In the genomic region with DNA sequence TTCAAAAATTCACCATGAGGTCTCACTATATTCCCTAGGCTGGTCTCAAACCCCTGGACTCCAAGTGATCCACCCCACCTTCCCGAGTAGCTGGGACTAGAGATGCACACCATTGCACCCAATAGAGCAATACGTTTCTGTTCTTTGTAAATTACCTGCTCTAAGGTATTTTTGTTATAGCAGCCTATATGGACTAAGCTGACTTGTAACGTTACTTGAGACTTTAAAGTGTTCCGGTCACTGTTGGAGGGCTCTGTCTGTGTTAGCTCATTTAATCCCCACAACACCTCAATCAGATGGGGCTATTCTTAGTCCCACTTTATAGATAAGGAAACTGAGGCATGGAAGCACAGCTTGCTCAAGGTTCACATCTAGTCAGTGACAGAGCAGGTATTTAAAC, we compare ENCODE assay signal across 27 cellular contexts. TPM values are rescaled to one million over a fixed set of nuclear protein-coding genes. Genes with fewer than 3 reads are reported as not detected.
DNase-seq lines count a peak whose midpoint lies in the region; ATAC-seq, FAIRE-seq and TF ChIP-seq lines count a peak whose summit lies in the region.
"Had no signal": no experiment of that assay in that cellular context is flagged by ENCODE, and none has a peak within 500 bp of the region (broad histone marks: within the 10 kb centered on the region; RNA-seq: fewer than 3 reads in every experiment).

No MANE protein-coding gene starts in this region.

- H3K36me3 Mint-ChIP-seq in activated naive CD4-positive, alpha-beta T cell treated with anti-CD3 and anti-CD28 coated beads, Interleukin-2, amount 50 U/mL, for 24 hours: peaks cover 33% of the 10 kb centered on the region
- peaks cover 76 to 80% of the 10 kb centered on the region in 2 donors for H3K36me3 Mint-ChIP-seq in stimulated activated naive B cell treated with anti-CD40 and anti-IgM and Interleukin-4, amounts not matched to agents 10 μg/mL and 1 μg/mL and 100 μg/mL, for 72 hours

- no peaks in the 10 kb centered on the region for H3K9me3 Mint-ChIP-seq in activated naive CD4-positive, alpha-beta T cell treated with anti-CD3 and anti-CD28 coated beads, Interleukin-2, amount 50 U/mL, for 24 hours
- no peaks in the 10 kb centered on the region for H3K9me3 Mint-ChIP-seq in stimulated activated naive B cell treated with anti-CD40 and anti-IgM and Interleukin-4, amounts not matched to agents 10 μg/mL and 1 μg/mL and 100 μg/mL, for 72 hours

- no CpG with 5 or more reads among the region's 4 CpGs for WGBS in IMR-90 (ENCODE audit: extremely low coverage in 2 of 2, insufficient read length in 1 of 2), 2 experiments

- POLR2A ChIA-PET in IMR-90 (lab: Charles Lee; ENCODE audit: unreplicated experiment): no interaction called here
- POLR2A ChIA-PET in endothelial cell of umbilical vein (lab: Charles Lee): no interaction called here

- H3K27ac Mint-ChIP-seq in activated naive CD4-positive, alpha-beta T cell treated with anti-CD3 and anti-CD28 coated beads, Interleukin-2, amount 50 U/mL, for 24 hours: peak overlapping the region; percentile 55
- peak overlapping the region; percentile 20 for H3K27ac Mint-ChIP-seq in stimulated activated naive B cell treated with anti-CD40 and anti-IgM and Interleukin-4, amounts not matched to agents 10 μg/mL and 1 μg/mL and 100 μg/mL, for 72 hours

- intact Hi-C loops in IMR-90 (cut with micrococcal nuclease) (no loop called here), endothelial cell of umbilical vein (cut with micrococcal nuclease) (no loop called here)

- H3K4me1 ChIP-seq in IMR-90 (ENCODE audit: control insufficient read depth, insufficient read depth, low read length): peaks cover 17% of the 10 kb centered on the region
- H3K4me1 ChIP-seq in endothelial cell of umbilical vein (ENCODE audit: control insufficient read depth, extremely low read depth, insufficient read depth, low read length): peaks cover 15% of the 10 kb centered on the region
- H3K4me1 ChIP-seq: A549, SJCRH30 had no signal

- TF ChIP-seq POLR2A in IMR-90 (IDR thresholded peaks at IDR 0.05; ENCODE audit: low read depth, low read length) (no peak), endothelial cell of umbilical vein (IDR thresholded peaks at IDR 0.05; ENCODE audit: low read depth, low read length) (no peak)

- H3K9me1 ChIP-seq in IMR-90 (ENCODE audit: insufficient read depth, low read length) (peaks cover 41% of the 10 kb centered on the region), endothelial cell of umbilical vein (replicated peaks; ENCODE audit: control insufficient read depth, extremely low read depth, insufficient read depth, low read length) (no peaks in the 10 kb centered on the region)

- H2BK15ac ChIP-seq in IMR-90 (ENCODE audit: low read depth, low read length): no peak overlapping the region

- in situ Hi-C loops in IMR-90 (cut with MboI; ENCODE audit: low sequenced_read_pairs): no loop called here

- H3K36me3 ChIP-seq in IMR-90 (ENCODE audit: control insufficient read depth, insufficient read depth, low read length) (peaks cover 67% of the 10 kb centered on the region), endothelial cell of umbilical vein (ENCODE audit: control insufficient read depth in 2 of 2, extremely low read depth in 1 of 2, insufficient read depth in 2 of 2, low read length in 2 of 2) (peaks cover 31 to 43% of the 10 kb centered on the region in 2 experiments)

- H3K4me2 ChIP-seq in IMR-90 (ENCODE audit: low read depth, low read length) (no peak overlapping the region), endothelial cell of umbilical vein (ENCODE audit: insufficient read depth, low read length) (no peak overlapping the region)
- H3K4me2 ChIP-seq: A549, KMS-11 had no signal

- H2BK120ac ChIP-seq in IMR-90 (ENCODE audit: low read depth, low read length): no peak overlapping the region

- H3K9me3 ChIP-seq in IMR-90 (ENCODE audit: control insufficient read depth, insufficient read depth, low read length) (no peaks in the 10 kb centered on the region), endothelial cell of umbilical vein (replicated peaks; ENCODE audit: control insufficient read depth, insufficient read depth, low read length) (no peaks in the 10 kb centered on the region)
- H3K9me3 ChIP-seq: A549, SJCRH30 had no signal

- H3K4me3 ChIP-seq in IMR-90 (ENCODE audit: insufficient read depth, low read depth, low read length) (no peak overlapping the region), endothelial cell of umbilical vein (replicated peaks in 1 of 3; ENCODE audit: insufficient read depth in 1 of 3, low read depth in 1 of 3, low read length in 3 of 3) (no peak overlapping the region)
- H3K4me3 ChIP-seq: A549, SJCRH30 had no signal

- no peak overlapping the region for H3K4me3 Mint-ChIP-seq in activated naive CD4-positive, alpha-beta T cell treated with anti-CD3 and anti-CD28 coated beads, Interleukin-2, amount 50 U/mL, for 24 hours
- no peak overlapping the region for H3K4me3 Mint-ChIP-seq in stimulated activated naive B cell treated with anti-CD40 and anti-IgM and Interleukin-4, amounts not matched to agents 10 μg/mL and 1 μg/mL and 100 μg/mL, for 72 hours

- H2AFZ ChIP-seq in IMR-90 (replicated peaks; ENCODE audit: low read length, poor library complexity): no peak overlapping the region
- no peak overlapping the region for H2AFZ ChIP-seq in endothelial cell of umbilical vein (ENCODE audit: low read depth, low read length)

- H3K4ac ChIP-seq in IMR-90 (ENCODE audit: low read depth, low read length): no peak overlapping the region

- FAIRE-seq in endothelial cell of umbilical vein (lab: Jason Lieb, UNC): peak; percentile 35
- FAIRE-seq: A549, GM12892, H54 had no signal

- no peak overlapping the region for H4K91ac ChIP-seq in IMR-90 (ENCODE audit: insufficient read depth, low read depth, low read length)

- CTCF ChIA-PET in IMR-90 (lab: Yijun Ruan, JAX) (interaction anchor here (1.0 kb wide), 2 partner anchors 28 to 96 kb away, joined by 3 read pairs; no protein-coding TSS in a partner anchor), endothelial cell of umbilical vein (lab: Charles Lee) (interaction anchor here (1.7 to 3.5 kb wide), 2 partner anchors 10 to 105 kb away, joined by 4 to 17 read pairs; no protein-coding TSS in a partner anchor)

- no peaks in the 10 kb centered on the region for H3K27me3 Mint-ChIP-seq in activated naive CD4-positive, alpha-beta T cell treated with anti-CD3 and anti-CD28 coated beads, Interleukin-2, amount 50 U/mL, for 24 hours
- H3K27me3 Mint-ChIP-seq in stimulated activated naive B cell treated with anti-CD40 and anti-IgM and Interleukin-4, amounts not matched to agents 10 μg/mL and 1 μg/mL and 100 μg/mL, for 72 hours: no peaks in the 10 kb centered on the region

- no peak overlapping the region for H3K14ac ChIP-seq in IMR-90 (replicated peaks; ENCODE audit: low read depth, low read length)

- H3K9ac ChIP-seq in IMR-90 (ENCODE audit: low read depth, low read length): no peak overlapping the region
- H3K9ac ChIP-seq in endothelial cell of umbilical vein (replicated peaks; ENCODE audit: extremely low read depth, insufficient read depth, low read length): no peak overlapping the region
- H3K9ac ChIP-seq: KMS-11 had no signal

- no peak for TF ChIP-seq RAD21 in IMR-90 (IDR thresholded peaks at IDR 0.05; ENCODE audit: low read length)

- ATAC-seq in IMR-90 (ENCODE audit: low read depth) (no peak), HG02884 (IDR thresholded peaks at IDR 0.05; ENCODE audit: unreplicated experiment) (no peak), HG02852 (IDR thresholded peaks at IDR 0.05; ENCODE audit: unreplicated experiment) (no peak)
- no peak for ATAC-seq in stimulated activated naive B cell treated with anti-CD40 and anti-IgM and Interleukin-4, amounts not matched to agents 10 μg/mL and 1 μg/mL and 100 μg/mL, for 72 hours (replicated peaks)
- ATAC-seq: A549, PC-3, SK-N-SH treated with all-trans-retinoic acid at 6 μM for 48 hours had no signal

- no peak overlapping the region for H3K23ac ChIP-seq in IMR-90 (ENCODE audit: low read depth, low read length)

- H2BK20ac ChIP-seq in IMR-90 (ENCODE audit: low read depth, low read length): no peak overlapping the region

- H3K18ac ChIP-seq in IMR-90 (ENCODE audit: low read depth, low read length): no peak overlapping the region

- H3K27me3 ChIP-seq in IMR-90 (ENCODE audit: control insufficient read depth, insufficient read depth, low read length) (no peaks in the 10 kb centered on the region), endothelial cell of umbilical vein (ENCODE audit: control insufficient read depth in 2 of 2, insufficient read depth in 2 of 2, low read length in 2 of 2) (no peaks in the 10 kb centered on the region)
- H3K27me3 ChIP-seq: SJCRH30 had no signal

- H4K5ac ChIP-seq in IMR-90 (ENCODE audit: low read depth, low read length): no peak overlapping the region

- no peak overlapping the region for H3K56ac ChIP-seq in IMR-90 (ENCODE audit: extremely low read depth, insufficient read depth, low read length)

- no peak overlapping the region for H2AK9ac ChIP-seq in IMR-90 (replicated peaks; ENCODE audit: low read depth, low read length, poor library complexity)

- DNase-seq in activated naive CD4-positive, alpha-beta T cell treated with anti-CD3 and anti-CD28 coated beads, Interleukin-2, amount 50 U/mL, for 16 hours: no peak
- DNase-seq in IMR-90: no peak
- DNase-seq in endothelial cell of umbilical vein (ENCODE audit: low read depth, low spot score): no peak
- no peak for DNase-seq in stimulated activated naive B cell treated with anti-CD40 and anti-IgM and Interleukin-4, amounts not matched to agents 10 μg/mL and 1 μg/mL and 100 μg/mL, for 72 hours
- DNase-seq: Calu3; DMS153; DND-41; MM.1S; NCI-H1048; NCI-H1417; NCI-H1694; NCI-H2029 treated with DMSO at 0.1 percent for 48 hours; NCI-H446 treated with DMSO at 0.1 percent for 48 hours; NCI-H526; NCI-H82; NK-92 treated with Interleukin-12 subunit alpha and Interleukin-12 subunit beta, amount 100 ng/mL, for 24 hours; PC-3; SJCRH30 had no signal

- H3K27ac ChIP-seq in IMR-90 (ENCODE audit: insufficient read depth, low read length) (no peak overlapping the region), endothelial cell of umbilical vein (ENCODE audit: insufficient read depth, low read depth, low read length) (no peak overlapping the region)
- H3K27ac ChIP-seq: A549, C4-2B, KMS-11, SJCRH30 had no signal

- H4K20me1 ChIP-seq in IMR-90 (ENCODE audit: insufficient read depth, low read length) (peaks cover 16% of the 10 kb centered on the region; the same call in 1 of the 2 replicates), endothelial cell of umbilical vein (replicated peaks; ENCODE audit: control insufficient read depth, extremely low read depth, insufficient read depth, low read length) (no peaks in the 10 kb centered on the region)

- no TSS peak for BruUV-seq in IMR-90 (replicated peaks; lab: Mats Ljungman, UMichigan)
- BruUV-seq in endothelial cell of umbilical vein (replicated peaks; lab: Mats Ljungman, UMichigan): no TSS peak

- no peak overlapping the region for H2BK5ac ChIP-seq in IMR-90 (ENCODE audit: low read depth, low read length, poor library complexity, severe bottlenecking)

- H3K4me1 Mint-ChIP-seq in activated naive CD4-positive, alpha-beta T cell treated with anti-CD3 and anti-CD28 coated beads, Interleukin-2, amount 50 U/mL, for 24 hours: peaks cover 51% of the 10 kb centered on the region
- H3K4me1 Mint-ChIP-seq in stimulated activated naive B cell treated with anti-CD40 and anti-IgM and Interleukin-4, amounts not matched to agents 10 μg/mL and 1 μg/mL and 100 μg/mL, for 72 hours: peaks cover 46 to 84% of the 10 kb centered on the region in 2 donors

- H3K79me1 ChIP-seq in IMR-90 (ENCODE audit: low read depth in 1 of 2, low read length in 2 of 2): peaks cover 50 to 86% of the 10 kb centered on the region in 2 experiments

- H4K8ac ChIP-seq in IMR-90 (ENCODE audit: low read depth in 2 of 2, low read length in 2 of 2): no peak overlapping the region

- dilution Hi-C loops in IMR-90 (cut with HindIII; ENCODE audit: low sequenced_read_pairs, unreplicated experiment) (no loop called here), endothelial cell of umbilical vein (cut with MboI; ENCODE audit: extremely low pct_ligation_motif_present, low sequenced_read_pairs) (no loop called here)

- H2AK5ac ChIP-seq in IMR-90 (ENCODE audit: low read depth, low read length): 0 out of 2 replicates have a peak overlapping the region, but pooled peaks have one; percentile 24

- H3K79me2 ChIP-seq in endothelial cell of umbilical vein (ENCODE audit: control insufficient read depth, insufficient read depth, low read length): peaks cover 45% of the 10 kb centered on the region

- TF ChIP-seq CTCF in IMR-90 (conservative IDR thresholded peaks at IDR 0.05; ENCODE audit: low read depth, low read length) (no peak), endothelial cell of umbilical vein (IDR thresholded peaks at IDR 0.05; ENCODE audit: extremely low read depth in 1 of 2, insufficient read depth in 1 of 2, low read depth in 1 of 2, low read length in 2 of 2) (no peak)

RNA-seq across cellular contexts. Expression of gene IL4R, which starts 25.4 kb away (rescaled TPM):
- total RNA-seq in IMR-90 (2012; rRNA removed): 6.3 and 8.3 TPM in 2 replicates
- 18.7 and 21.5 TPM in 2 replicates for polyA plus RNA-seq in IMR-90 (2012; rRNA removed)
- polyA plus RNA-seq in IMR-90 (2012; cell fraction: cytosol; rRNA removed): 10.3 and 18.0 TPM in 2 replicates
- polyA plus RNA-seq in IMR-90 (2012; cell fraction: nucleus; rRNA removed; ENCODE audit: low replicate concordance): 32.7 and 42.5 TPM in 2 replicates
- 139 and 150 TPM in 2 replicates for total RNA-seq in endothelial cell of umbilical vein
- 138 and 146 TPM in 2 replicates for polyA plus RNA-seq in endothelial cell of umbilical vein
- polyA plus RNA-seq in endothelial cell of umbilical vein (2011; cell fraction: cytosol; rRNA removed): 66.6 and 74.7 TPM in 2 replicates
- 157 and 166 TPM in 2 replicates for polyA plus RNA-seq in endothelial cell of umbilical vein (2011; cell fraction: nucleus; rRNA removed)
- 42.3 and 46.7 TPM in 2 replicates for polyA plus RNA-seq in endothelial cell of umbilical vein (2012)
- polyA minus RNA-seq in endothelial cell of umbilical vein: 178 and 179 TPM in 2 replicates
- polyA minus RNA-seq in endothelial cell of umbilical vein (2011; cell fraction: cytosol; rRNA and poly(A)+ RNA removed): 15.6 TPM
- 84.3 and 84.5 TPM in 2 replicates for polyA minus RNA-seq in endothelial cell of umbilical vein (2011; cell fraction: nucleus; rRNA and poly(A)+ RNA removed)

Comparison
In these comparisons a context has a peak if more than half of its experiments do, and no peak if none do; other contexts are left out.
1. RNA of gene IL4R, which starts 25.4 kb away (total RNA-seq): 139 to 150 TPM in endothelial cell of umbilical vein; 6.3 to 8.3 TPM in IMR-90; every median in the first group is over 10 times any median in the second.